ENCODE assay signal across 24 cellular contexts in genomic region chr17:71757156-71757555, GRCh38.
"Had no signal": no experiment of that assay in that cellular context is flagged by ENCODE, and none has a peak within 500 bp of the region (broad histone marks: within the 10 kb centered on the region; RNA-seq: fewer than 3 reads in every experiment).

No MANE protein-coding gene starts in this region.

- H3K4me3 ChIP-seq: dorsolateral prefrontal cortex, hepatocyte, lung, neural progenitor cell, ovary, right atrium auricular region, sigmoid colon, skin epidermis, stomach, thoracic aorta, transverse colon had no signal

- H3K4me1 Mint-ChIP-seq: neural progenitor cell had no signal

- H3K4me3 Mint-ChIP-seq: natural killer cell treated with Interleukin-12 subunit alpha and Interleukin-12 subunit beta and Interleukin-15 and Interleukin-18, amount 100 ng/mL, for 72 hours; neural progenitor cell had no signal

- DNase-seq: cortex of kidney; dorsolateral prefrontal cortex; effector CD8-positive, alpha-beta T cell; foreskin keratinocyte; head of caudate nucleus; left colon; left ventricle myocardium superior; mesenchymal stem cell; midbrain; nucleus accumbens; ovary; sigmoid colon; stimulated activated CD4-positive, alpha-beta T cell treated with anti-CD3 and anti-CD28 coated beads, Interleukin-12 subunit alpha, Interleukin-12 subunit beta, amount 100 ng/mL, for 4 hours; stimulated activated naive CD4-positive, alpha-beta T cell; stomach; substantia nigra; transverse colon had no signal

- ATAC-seq: foreskin keratinocyte; left colon; left ventricle myocardium superior; natural killer cell treated with Interleukin-12 subunit alpha and Interleukin-12 subunit beta and Interleukin-15 and Interleukin-18, amount 100 ng/mL, for 72 hours had no signal

- H3K9me3 ChIP-seq: ovary, right atrium auricular region, sigmoid colon, stomach, thoracic aorta, transverse colon had no signal

- H3K4me2 ChIP-seq: hepatocyte, neural progenitor cell had no signal

- H3K27ac ChIP-seq: dorsolateral prefrontal cortex, foreskin keratinocyte, hepatocyte, neural progenitor cell, ovary, right atrium auricular region, sigmoid colon, skin epidermis, stomach, thoracic aorta, transverse colon had no signal

- H3K27me3 Mint-ChIP-seq: natural killer cell treated with Interleukin-12 subunit alpha and Interleukin-12 subunit beta and Interleukin-15 and Interleukin-18, amount 100 ng/mL, for 72 hours had no signal

- H3K9me3 Mint-ChIP-seq: neural progenitor cell had no signal

- H3K79me2 ChIP-seq: hepatocyte had no signal

- H3K27me3 ChIP-seq: foreskin keratinocyte, hepatocyte, neural progenitor cell, ovary, right atrium auricular region, sigmoid colon, stomach, transverse colon had no signal

- H2AFZ ChIP-seq: hepatocyte, neural progenitor cell had no signal

- H3K9ac ChIP-seq: neural progenitor cell had no signal

- H3K36me3 ChIP-seq: neural progenitor cell, ovary, right atrium auricular region, sigmoid colon, stomach, thoracic aorta, transverse colon had no signal

- H3K27ac Mint-ChIP-seq: natural killer cell treated with Interleukin-12 subunit alpha and Interleukin-12 subunit beta and Interleukin-15 and Interleukin-18, amount 100 ng/mL, for 72 hours; neural progenitor cell had no signal

- H3K4me1 ChIP-seq: neural progenitor cell, right atrium auricular region, sigmoid colon, stomach, transverse colon had no signal

- H3K36me3 Mint-ChIP-seq: natural killer cell treated with Interleukin-12 subunit alpha and Interleukin-12 subunit beta and Interleukin-15 and Interleukin-18, amount 100 ng/mL, for 72 hours; neural progenitor cell had no signal
